ENCODE assay signal across 7 cellular contexts in the genomic region with DNA sequence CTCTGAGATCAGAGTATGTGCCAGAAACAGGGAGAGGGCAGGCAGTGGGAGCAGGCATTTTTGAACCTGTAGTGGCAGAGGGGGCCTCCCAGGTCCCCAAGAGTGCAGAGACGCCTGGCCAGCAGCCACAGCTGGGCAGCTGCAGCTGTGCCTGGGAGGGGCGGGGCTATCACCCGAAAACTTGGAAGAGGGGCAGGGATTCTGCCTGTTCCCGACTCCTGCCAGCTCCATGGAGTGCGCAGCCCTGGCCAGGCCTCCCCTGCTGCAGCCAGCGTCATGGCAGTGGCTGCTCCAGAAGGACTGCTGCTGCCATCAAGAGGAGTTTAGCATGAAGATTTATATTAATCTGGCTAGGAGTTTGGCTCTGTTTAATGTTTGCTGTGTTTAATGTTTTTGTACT.
"Had no signal": no experiment of that assay in that cellular context is flagged by ENCODE, and none has a peak within 500 bp of the region (broad histone marks: within the 10 kb centered on the region; RNA-seq: fewer than 3 reads in every experiment).

No MANE protein-coding gene starts in this region.

- H3K27ac Mint-ChIP-seq: GM23338, H9 had no signal

- H3K4me3 Mint-ChIP-seq: GM23338, H9 had no signal

- H3K4me3 ChIP-seq: GM23338 had no signal

- ATAC-seq: GM23338 had no signal

- H3K4me1 Mint-ChIP-seq: GM23338, H9 had no signal

- FAIRE-seq: H1, H54, HTR-8/SVneo had no signal

- DNase-seq: H9, HCEC 1CT, IMR-90 had no signal
